ENCODE assay signal across 1 cellular context in genomic region chr22:36235585-36235984, GRCh38.
TF ChIP-seq lines count a peak whose summit lies in the region.

No MANE protein-coding gene starts in this region.

TF ChIP-seq in HepG2, 621 proteins besides CTCF, POLR2A, EP300 and RAD21:
- TF ChIP-seq JDP2 (CRISPR knock-in tag; IDR thresholded peaks at IDR 0.05; ENCODE audit: borderline replicate concordance) (no peak), ZNF414 (CRISPR knock-in tag; IDR thresholded peaks at IDR 0.05) (no peak), YY1 (IDR thresholded peaks at IDR 0.05; ENCODE audit: insufficient read depth, insufficient replicate concordance, low read depth, low read length) (no peak), ZFYVE20 (CRISPR knock-in tag; IDR thresholded peaks at IDR 0.05; ENCODE audit: borderline replicate concordance, low read depth) (no peak), SNAPC5 (CRISPR knock-in tag; IDR thresholded peaks at IDR 0.05; ENCODE audit: borderline replicate concordance) (no peak), KIAA2018 (CRISPR knock-in tag; IDR thresholded peaks at IDR 0.05; ENCODE audit: borderline replicate concordance) (no peak), ATF7 (IDR thresholded peaks at IDR 0.05) (no peak), ATF7 (CRISPR knock-in tag; IDR thresholded peaks at IDR 0.05) (no peak), NR2F1 (CRISPR knock-in tag; IDR thresholded peaks at IDR 0.05) (no peak), ZNF562 (CRISPR knock-in tag; IDR thresholded peaks at IDR 0.05; ENCODE audit: borderline replicate concordance) (no peak), CEBPZ (IDR thresholded peaks at IDR 0.05; ENCODE audit: low read length) (no peak)
TF ChIP-seq in HepG2: peak in this region for 0.
